13 cellular contexts compared by ENCODE assay signal in genomic region chr10:86446987-86447386, GRCh38.
DNase-seq lines count a peak whose midpoint lies in the region; ATAC-seq and TF ChIP-seq lines count a peak whose summit lies in the region.
"Had no signal": no experiment of that assay in that cellular context is flagged by ENCODE, and none has a peak within 500 bp of the region (broad histone marks: within the 10 kb centered on the region; RNA-seq: fewer than 3 reads in every experiment).

No MANE protein-coding gene starts in this region.

- H3K36me3 ChIP-seq in heart right ventricle = peaks cover 0 to 98% (median 56%) of the 10 kb centered on the region in 9 donors

- H3K9me3 ChIP-seq in heart right ventricle = no peaks in the 10 kb centered on the region

- no peak overlapping the region for H3K4me3 ChIP-seq in fibroblast of pulmonary artery (replicated peaks; ENCODE audit: low read depth, low read length)
- H3K4me3 ChIP-seq in heart right ventricle = no peak overlapping the region

- peak overlapping the region in 1 of 10 donors; percentile 16 for H3K27ac ChIP-seq in heart right ventricle

- intact Hi-C loops in heart right ventricle (cut with DNase I) = no loop called here

- H3K4me1 Mint-ChIP-seq in activated T-cell treated with anti-CD3 and anti-CD28 coated beads, Interleukin-2, amount 50 U/mL, for 24 hours (ENCODE audit: low read depth) = peaks cover 43% of the 10 kb centered on the region
- H3K4me1 Mint-ChIP-seq in T-cell = peaks cover 32 to 36% (median 34%) of the 10 kb centered on the region in 3 donors
- H3K4me1 Mint-ChIP-seq in stimulated activated memory B cell treated with anti-CD40 and anti-IgM and Interleukin-4, amounts not matched to agents 10 μg/mL and 1 μg/mL and 100 μg/mL, for 72 hours = peaks cover 29% of the 10 kb centered on the region

- H3K27ac Mint-ChIP-seq in activated T-cell treated with anti-CD3 and anti-CD28 coated beads, Interleukin-2, amount 50 U/mL, for 24 hours = peak overlapping the region; percentile 39
- H3K27ac Mint-ChIP-seq in T-cell = peak overlapping the region; percentile 24 to 72
- peak overlapping the region; percentile 58 for H3K27ac Mint-ChIP-seq in stimulated activated memory B cell treated with anti-CD40 and anti-IgM and Interleukin-4, amounts not matched to agents 10 μg/mL and 1 μg/mL and 100 μg/mL, for 72 hours

- peaks cover 0 to 35% (median 0%) of the 10 kb centered on the region in 9 donors for H3K4me1 ChIP-seq in heart right ventricle

- CTCF ChIA-PET in T-cell (lab: Charles Lee) = no interaction called here

- H3K27me3 ChIP-seq in heart right ventricle = no peaks in the 10 kb centered on the region

- no peaks in the 10 kb centered on the region for H3K27me3 Mint-ChIP-seq in activated T-cell treated with anti-CD3 and anti-CD28 coated beads, Interleukin-2, amount 50 U/mL, for 24 hours
- no peaks in the 10 kb centered on the region for H3K27me3 Mint-ChIP-seq in T-cell
- H3K27me3 Mint-ChIP-seq in stimulated activated memory B cell treated with anti-CD40 and anti-IgM and Interleukin-4, amounts not matched to agents 10 μg/mL and 1 μg/mL and 100 μg/mL, for 72 hours = no peaks in the 10 kb centered on the region

- DNase-seq in activated T-cell treated with anti-CD3 and anti-CD28 coated beads, Interleukin-2, amount 50 U/mL, for 24 hours = no peak
- DNase-seq in activated T-cell treated with anti-CD3 and anti-CD28 coated beads for 4 hours (no peak), T-cell (no peak), fibroblast of pulmonary artery (ENCODE audit: low read depth) (peak; percentile 20), COR-L47 (lab: John Stamatoyannopoulos, UW) (no peak), heart right ventricle (no peak)
- DNase-seq: activated T-cell treated with anti-CD3 and anti-CD28 coated beads, Interleukin-2, amount 50 U/mL, for 1 hour; H7; hippocampal formation; NCI-H2107 had no signal

- TF ChIP-seq CTCF in fibroblast of pulmonary artery (IDR thresholded peaks at IDR 0.05; ENCODE audit: low read length, missing control alignments) (no peak), heart right ventricle (IDR thresholded peaks at IDR 0.05) (no peak)

- H3K9me3 Mint-ChIP-seq in activated T-cell treated with anti-CD3 and anti-CD28 coated beads, Interleukin-2, amount 50 U/mL, for 24 hours = no peaks in the 10 kb centered on the region
- no peaks in the 10 kb centered on the region for H3K9me3 Mint-ChIP-seq in T-cell
- H3K9me3 Mint-ChIP-seq in stimulated activated memory B cell treated with anti-CD40 and anti-IgM and Interleukin-4, amounts not matched to agents 10 μg/mL and 1 μg/mL and 100 μg/mL, for 72 hours = no peaks in the 10 kb centered on the region

- H3K36me3 Mint-ChIP-seq in activated T-cell treated with anti-CD3 and anti-CD28 coated beads, Interleukin-2, amount 50 U/mL, for 24 hours (ENCODE audit: low read depth) = peaks cover 97% of the 10 kb centered on the region
- peaks cover 73% of the 10 kb centered on the region for H3K36me3 Mint-ChIP-seq in T-cell
- H3K36me3 Mint-ChIP-seq in stimulated activated memory B cell treated with anti-CD40 and anti-IgM and Interleukin-4, amounts not matched to agents 10 μg/mL and 1 μg/mL and 100 μg/mL, for 72 hours = peaks cover 83% of the 10 kb centered on the region

- H3K4me3 Mint-ChIP-seq in activated T-cell treated with anti-CD3 and anti-CD28 coated beads, Interleukin-2, amount 50 U/mL, for 24 hours = no peak overlapping the region
- no peak overlapping the region for H3K4me3 Mint-ChIP-seq in T-cell
- no peak overlapping the region for H3K4me3 Mint-ChIP-seq in stimulated activated memory B cell treated with anti-CD40 and anti-IgM and Interleukin-4, amounts not matched to agents 10 μg/mL and 1 μg/mL and 100 μg/mL, for 72 hours

- ATAC-seq in T-cell (replicated peaks in 1 of 4) = no peak
- ATAC-seq in stimulated activated memory B cell treated with anti-CD40 and anti-IgM and Interleukin-4, amounts not matched to agents 10 μg/mL and 1 μg/mL and 100 μg/mL, for 72 hours = no peak
- no peak for ATAC-seq in heart right ventricle
- ATAC-seq in GM21619 (IDR thresholded peaks at IDR 0.05; ENCODE audit: unreplicated experiment) = no peak
- ATAC-seq: left lobe of liver had no signal

- 86 to 88% methylated on average over 1 of the region's 1 CpG for WGBS in heart right ventricle, 2 donors

- POLR2A ChIA-PET in T-cell (lab: Charles Lee) = no interaction called here
